32 cellular contexts compared by ENCODE assay signal in genomic region chr1:33265780-33266605, GRCh38. TPM values are rescaled to one million over a fixed set of nuclear protein-coding genes. Genes with fewer than 3 reads are reported as not detected.
"Had no signal": no experiment of that assay in that cellular context is flagged by ENCODE, and none has a peak within 500 bp of the region (broad histone marks: within the 10 kb centered on the region; RNA-seq: fewer than 3 reads in every experiment).

No MANE protein-coding gene starts in this region.

- H3K27ac Mint-ChIP-seq: neural progenitor cell had no signal

- H3K27me3 Mint-ChIP-seq: naive thymus-derived CD8-positive, alpha-beta T cell had no signal

- H3K9me3 Mint-ChIP-seq: naive thymus-derived CD8-positive, alpha-beta T cell; neural progenitor cell had no signal

- H3K9me3 ChIP-seq: mucosa of descending colon, psoas muscle, stomach, thoracic aorta, transverse colon had no signal

- ATAC-seq: esophagus mucosa; left colon; mucosa of descending colon; naive thymus-derived CD8-positive, alpha-beta T cell; psoas muscle; sciatic nerve had no signal

- H3K36me3 ChIP-seq: neural progenitor cell, transverse colon had no signal

- H2AFZ ChIP-seq: hepatocyte, neural progenitor cell, parathyroid adenoma had no signal

- H3K27ac ChIP-seq: dorsolateral prefrontal cortex, hepatocyte, neural progenitor cell, parathyroid adenoma, psoas muscle, transverse colon had no signal

- H3K27me3 ChIP-seq: dorsolateral prefrontal cortex, hepatocyte, neural progenitor cell, stomach, transverse colon had no signal

- DNase-seq: caudate nucleus; cortex of kidney; dorsolateral prefrontal cortex; effector CD8-positive, alpha-beta T cell; left colon; mucosa of descending colon; naive thymus-derived CD8-positive, alpha-beta T cell; nucleus accumbens; psoas muscle; retina; stimulated activated CD4-positive, alpha-beta T cell treated with anti-CD3 and anti-CD28 coated beads, Interleukin-2, amount 100 ng/mL, for 24 hours; stimulated activated CD4-positive, alpha-beta T cell treated with anti-CD3 and anti-CD28 coated beads, Interleukin-4, amount 100 ng/mL, for 4 hours; stimulated activated naive CD4-positive, alpha-beta T cell; stomach; substantia nigra; transverse colon had no signal

- H3K4me2 ChIP-seq: hepatocyte, neural progenitor cell had no signal

- H3K4me1 ChIP-seq: neural progenitor cell, parathyroid adenoma had no signal

- FAIRE-seq: endometrium, frontal cortex had no signal

- H3K4me3 ChIP-seq: dorsolateral prefrontal cortex, hepatocyte, mucosa of descending colon, neural progenitor cell, psoas muscle, stomach, thoracic aorta, transverse colon had no signal

- H3K9ac ChIP-seq: neural progenitor cell, parathyroid adenoma had no signal

- H3K4me3 Mint-ChIP-seq: naive thymus-derived CD8-positive, alpha-beta T cell; neural progenitor cell had no signal

RNA-seq across cellular contexts. Expression of gene A3GALT2, which starts 54.9 kb away (rescaled TPM):
- total RNA-seq: cerebellum; esophagus mucosa; fibroblast of lung; frontal cortex; hepatocyte; kidney epithelial cell; left colon; liver; lung microvascular endothelial cell; mesenteric fat pad; mucosa of descending colon; naive thymus-derived CD8-positive, alpha-beta T cell; psoas muscle; sciatic nerve; skeletal muscle tissue; stomach; transverse colon; ureter had no signal
- polyA plus RNA-seq: fibroblast of lung; hepatocyte; liver; naive thymus-derived CD8-positive, alpha-beta T cell; psoas muscle; stomach had no signal
